21 cellular contexts compared by ENCODE assay signal in the genomic region with DNA sequence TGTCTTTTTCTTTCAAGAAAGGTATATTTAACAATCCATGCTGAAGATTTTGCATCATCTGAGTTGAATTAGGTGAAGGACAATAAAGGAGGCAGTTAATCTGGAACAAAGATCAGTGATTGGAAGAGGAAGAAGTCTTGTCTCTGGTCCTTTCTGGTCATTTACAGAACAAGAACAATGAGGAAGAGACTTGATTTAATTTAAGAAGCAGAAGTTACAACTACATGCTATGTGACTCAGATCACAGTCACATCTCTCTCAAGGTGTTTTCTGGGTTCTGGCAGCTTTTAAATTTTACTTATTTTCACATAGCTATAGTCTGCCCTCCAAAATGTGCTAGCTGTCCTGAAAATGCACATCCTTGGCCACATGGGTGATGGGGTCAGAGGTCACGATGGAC.
"Had no signal": no experiment of that assay in that cellular context is flagged by ENCODE, and none has a peak within 500 bp of the region (broad histone marks: within the 10 kb centered on the region; RNA-seq: fewer than 3 reads in every experiment).

No MANE protein-coding gene starts in this region.

- H3K4me1 Mint-ChIP-seq: activated CD4-positive, alpha-beta memory T cell treated with anti-CD3 and anti-CD28 coated beads, Interleukin-2, amount 10 ng/mL, durations not matched to agents 7 days and 5 days; neural crest cell had no signal

- H3K4me1 ChIP-seq: left ventricle myocardium inferior, tibial nerve had no signal

- H3K4me3 ChIP-seq: dorsolateral prefrontal cortex, left ventricle myocardium inferior, tibial nerve had no signal

- H3K36me3 ChIP-seq: left ventricle myocardium inferior, tibial nerve had no signal

- H3K9me3 ChIP-seq: left ventricle myocardium inferior, tibial nerve had no signal

- H3K9me3 Mint-ChIP-seq: activated B cell treated with CpG ODN at 0.5 μM for 24 hours; activated CD4-positive, alpha-beta memory T cell treated with anti-CD3 and anti-CD28 coated beads, Interleukin-2, amount 10 ng/mL, durations not matched to agents 7 days and 5 days; activated T-helper 2 cell treated with anti-CD3 and anti-CD28 coated beads, Interferon-gamma antibody, Interleukin-2, Interleukin-4, amounts not matched to agents 10 μg/mL and 5 μg/mL and 100 μg/mL, durations not matched to agents 14 hours and 24 hours and 36 hours; brain; neural crest cell; stimulated activated naive CD8-positive, alpha-beta T cell treated with anti-CD3 and anti-CD28 coated beads, Interleukin-15, Interleukin-2, amounts not matched to agents 100 ng/mL and 50 ng/mL, for 24 hours had no signal

- H3K27ac Mint-ChIP-seq: activated B cell treated with CpG ODN at 0.5 μM for 24 hours; activated CD4-positive, alpha-beta memory T cell treated with anti-CD3 and anti-CD28 coated beads, Interleukin-2, amount 10 ng/mL, durations not matched to agents 7 days and 5 days; activated T-helper 2 cell treated with anti-CD3 and anti-CD28 coated beads, Interferon-gamma antibody, Interleukin-2, Interleukin-4, amounts not matched to agents 10 μg/mL and 5 μg/mL and 100 μg/mL, durations not matched to agents 14 hours and 24 hours and 36 hours; brain; progenitor cell of endocrine pancreas; stimulated activated naive CD8-positive, alpha-beta T cell treated with anti-CD3 and anti-CD28 coated beads, Interleukin-15, Interleukin-2, amounts not matched to agents 100 ng/mL and 50 ng/mL, for 24 hours had no signal

- H3K4me3 Mint-ChIP-seq: activated B cell treated with CpG ODN at 0.5 μM for 24 hours; activated CD4-positive, alpha-beta memory T cell treated with anti-CD3 and anti-CD28 coated beads, Interleukin-2, amount 10 ng/mL, durations not matched to agents 7 days and 5 days; brain; neural crest cell; stimulated activated naive CD8-positive, alpha-beta T cell treated with anti-CD3 and anti-CD28 coated beads, Interleukin-15, Interleukin-2, amounts not matched to agents 100 ng/mL and 50 ng/mL, for 24 hours had no signal

- H3K27me3 ChIP-seq: dorsolateral prefrontal cortex, tibial nerve had no signal

- H3K36me3 Mint-ChIP-seq: brain had no signal

- DNase-seq: activated B cell treated with CpG ODN at 0.5 μM for 24 hours; activated CD4-positive, alpha-beta memory T cell treated with anti-CD3 and anti-CD28 coated beads, Interleukin-2, amount 10 ng/mL, durations not matched to agents 7 days and 5 days; activated CD4-positive, alpha-beta T cell treated with anti-CD3 and anti-CD28 coated beads for 4 hours; activated naive CD4-positive, alpha-beta T cell treated with Interleukin-2 at 50 U/mL for 16 hours; activated T-cell treated with anti-CD3 and anti-CD28 coated beads, Interleukin-2, amount 50 U/mL, for 1 hour; central memory CD4-positive, alpha-beta T cell; dorsolateral prefrontal cortex; foreskin melanocyte; hypothalamus; islet precursor cell; left ventricle myocardium inferior; mammary epithelial cell; stimulated activated CD4-positive, alpha-beta T cell treated with anti-CD3 and anti-CD28 coated beads, Interleukin-12 subunit alpha, Interleukin-12 subunit beta, amount 100 ng/mL, for 4 hours; stimulated activated CD4-positive, alpha-beta T cell treated with anti-CD3 and anti-CD28 coated beads, Interleukin-1b, Interleukin-23, amount 100 ng/mL, for 48 hours had no signal

- H3K27me3 Mint-ChIP-seq: progenitor cell of endocrine pancreas had no signal

- H3K27ac ChIP-seq: epithelial cell of prostate, left ventricle myocardium inferior, tibial nerve had no signal
